In the genomic region with DNA sequence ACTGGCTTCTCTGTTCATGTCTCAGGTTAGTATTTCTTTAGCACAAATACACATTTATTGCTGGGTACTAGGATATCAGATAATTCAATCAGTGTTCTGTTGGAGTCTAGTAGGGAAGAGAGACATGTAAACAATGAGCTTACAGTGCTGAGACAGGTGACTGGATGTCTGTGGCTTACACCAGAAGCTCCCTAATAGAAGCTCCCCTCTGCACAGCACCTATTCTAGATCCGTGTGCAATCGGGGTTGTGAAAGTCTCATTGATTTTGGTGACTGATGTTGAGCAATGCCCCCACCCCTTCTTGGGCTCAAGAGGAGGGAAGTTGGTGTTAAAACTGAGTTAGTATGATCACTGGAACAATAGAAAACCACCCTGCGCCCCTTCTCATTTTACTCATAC, we compare ENCODE assay signal across 1 cellular context.
TF ChIP-seq lines count a peak whose summit lies in the region.

No MANE protein-coding gene starts in this region.

TF ChIP-seq in HepG2, 621 proteins besides CTCF, POLR2A, EP300 and RAD21 (continued from another document):
- TF ChIP-seq, protein P1, sequence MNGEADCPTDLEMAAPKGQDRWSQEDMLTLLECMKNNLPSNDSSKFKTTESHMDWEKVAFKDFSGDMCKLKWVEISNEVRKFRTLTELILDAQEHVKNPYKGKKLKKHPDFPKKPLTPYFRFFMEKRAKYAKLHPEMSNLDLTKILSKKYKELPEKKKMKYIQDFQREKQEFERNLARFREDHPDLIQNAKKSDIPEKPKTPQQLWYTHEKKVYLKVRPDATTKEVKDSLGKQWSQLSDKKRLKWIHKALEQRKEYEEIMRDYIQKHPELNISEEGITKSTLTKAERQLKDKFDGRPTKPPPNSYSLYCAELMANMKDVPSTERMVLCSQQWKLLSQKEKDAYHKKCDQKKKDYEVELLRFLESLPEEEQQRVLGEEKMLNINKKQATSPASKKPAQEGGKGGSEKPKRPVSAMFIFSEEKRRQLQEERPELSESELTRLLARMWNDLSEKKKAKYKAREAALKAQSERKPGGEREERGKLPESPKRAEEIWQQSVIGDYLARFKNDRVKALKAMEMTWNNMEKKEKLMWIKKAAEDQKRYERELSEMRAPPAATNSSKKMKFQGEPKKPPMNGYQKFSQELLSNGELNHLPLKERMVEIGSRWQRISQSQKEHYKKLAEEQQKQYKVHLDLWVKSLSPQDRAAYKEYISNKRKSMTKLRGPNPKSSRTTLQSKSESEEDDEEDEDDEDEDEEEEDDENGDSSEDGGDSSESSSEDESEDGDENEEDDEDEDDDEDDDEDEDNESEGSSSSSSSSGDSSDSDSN (CRISPR knock-in tag; IDR thresholded peaks at IDR 0.05): no peak
- TF ChIP-seq, protein P2, sequence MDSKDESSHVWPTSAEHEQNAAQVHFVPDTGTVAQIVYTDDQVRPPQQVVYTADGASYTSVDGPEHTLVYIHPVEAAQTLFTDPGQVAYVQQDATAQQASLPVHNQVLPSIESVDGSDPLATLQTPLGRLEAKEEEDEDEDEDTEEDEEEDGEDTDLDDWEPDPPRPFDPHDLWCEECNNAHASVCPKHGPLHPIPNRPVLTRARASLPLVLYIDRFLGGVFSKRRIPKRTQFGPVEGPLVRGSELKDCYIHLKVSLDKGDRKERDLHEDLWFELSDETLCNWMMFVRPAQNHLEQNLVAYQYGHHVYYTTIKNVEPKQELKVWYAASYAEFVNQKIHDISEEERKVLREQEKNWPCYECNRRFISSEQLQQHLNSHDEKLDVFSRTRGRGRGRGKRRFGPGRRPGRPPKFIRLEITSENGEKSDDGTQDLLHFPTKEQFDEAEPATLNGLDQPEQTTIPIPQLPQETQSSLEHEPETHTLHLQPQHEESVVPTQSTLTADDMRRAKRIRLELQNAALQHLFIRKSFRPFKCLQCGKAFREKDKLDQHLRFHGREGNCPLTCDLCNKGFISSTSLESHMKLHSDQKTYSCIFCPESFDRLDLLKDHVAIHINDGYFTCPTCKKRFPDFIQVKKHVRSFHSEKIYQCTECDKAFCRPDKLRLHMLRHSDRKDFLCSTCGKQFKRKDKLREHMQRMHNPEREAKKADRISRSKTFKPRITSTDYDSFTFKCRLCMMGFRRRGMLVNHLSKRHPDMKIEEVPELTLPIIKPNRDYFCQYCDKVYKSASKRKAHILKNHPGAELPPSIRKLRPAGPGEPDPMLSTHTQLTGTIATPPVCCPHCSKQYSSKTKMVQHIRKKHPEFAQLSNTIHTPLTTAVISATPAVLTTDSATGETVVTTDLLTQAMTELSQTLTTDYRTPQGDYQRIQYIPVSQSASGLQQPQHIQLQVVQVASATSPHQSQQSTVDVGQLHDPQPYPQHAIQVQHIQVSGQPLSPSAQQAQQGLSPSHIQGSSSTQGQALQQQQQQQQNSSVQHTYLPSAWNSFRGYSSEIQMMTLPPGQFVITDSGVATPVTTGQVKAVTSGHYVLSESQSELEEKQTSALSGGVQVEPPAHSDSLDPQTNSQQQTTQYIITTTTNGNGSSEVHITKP (CRISPR knock-in tag; IDR thresholded peaks at IDR 0.05; ENCODE audit: low read depth): no peak
- TF ChIP-seq SMAD3 (CRISPR knock-in tag; IDR thresholded peaks at IDR 0.05): no peak
